In genomic region chr10:122163182-122164027, GRCh38 we compare ENCODE assay signal across 9 cellular contexts.
DNase-seq lines count a peak whose midpoint lies in the region; ATAC-seq, FAIRE-seq and TF ChIP-seq lines count a peak whose summit lies in the region.
"Had no signal": no experiment of that assay in that cellular context is flagged by ENCODE, and none has a peak within 500 bp of the region (broad histone marks: within the 10 kb centered on the region; RNA-seq: fewer than 3 reads in every experiment).

No MANE protein-coding gene starts in this region.

- H3K79me2 ChIP-seq in parathyroid adenoma (peaks cover 17% of the 10 kb centered on the region), MM.1S (ENCODE audit: low read length) (no peaks in the 10 kb centered on the region)

- H3K4me1 ChIP-seq in esophagus muscularis mucosa: peaks cover 51 to 98% (median 90%) of the 10 kb centered on the region in 4 donors
- H3K4me1 ChIP-seq in parathyroid adenoma: peaks cover 3% of the 10 kb centered on the region
- no peaks in the 10 kb centered on the region for H3K4me1 ChIP-seq in MM.1S (ENCODE audit: low read length)

- peaks cover 0 to 24% (median 0%) of the 10 kb centered on the region in 4 donors for H3K36me3 ChIP-seq in esophagus muscularis mucosa
- no peaks in the 10 kb centered on the region for H3K36me3 ChIP-seq in parathyroid adenoma (ENCODE audit: control insufficient read depth, insufficient read depth, low read length)
- no peaks in the 10 kb centered on the region for H3K36me3 ChIP-seq in MM.1S (replicated peaks; ENCODE audit: insufficient read depth, low read length)

- TF ChIP-seq EP300 in esophagus muscularis mucosa (IDR thresholded peaks at IDR 0.05): no peak

- H3K27ac ChIP-seq in esophagus muscularis mucosa (replicated peaks in 1 of 4) (peak overlapping the region; percentile 77 to 86 (median 82)), parathyroid adenoma (no peak overlapping the region), MM.1S (ENCODE audit: low read length) (no peak overlapping the region)

- WGBS in esophagus muscularis mucosa: 16% methylated on average over 10 of the region's 90 CpGs

- intact Hi-C loops in esophagus muscularis mucosa (cut with DNase I): no loop called here

- H3K9me3 ChIP-seq in esophagus muscularis mucosa (no peaks in the 10 kb centered on the region), parathyroid adenoma (ENCODE audit: control insufficient read depth, low read length) (no peaks in the 10 kb centered on the region), MM.1S (replicated peaks; ENCODE audit: insufficient read depth, low read length) (no peaks in the 10 kb centered on the region)

- no peaks in the 10 kb centered on the region for H3F3A ChIP-seq in MM.1S (ENCODE audit: insufficient read depth, low read length)

- no peak for ATAC-seq in HG03280 (IDR thresholded peaks at IDR 0.05; ENCODE audit: unreplicated experiment)

- peak; percentile 52 for DNase-seq in D341Med (ENCODE audit: low spot score)
- peak; percentile 48 for DNase-seq in NCI-H345 (lab: John Stamatoyannopoulos, UW)
- DNase-seq in esophagus muscularis mucosa (ENCODE audit: extremely low spot score): no peak
- no peak for DNase-seq in SKM-1 (lab: John Stamatoyannopoulos, UW; ENCODE audit: unreplicated experiment)
- no peak for DNase-seq in GM12892 (ENCODE audit: insufficient read length)
- no peak for DNase-seq in MM.1S
- DNase-seq: activated B cell treated with CpG ODN at 0.5 μM for 24 hours had no signal

- no peaks in the 10 kb centered on the region for H3K9me2 ChIP-seq in MM.1S (replicated peaks; ENCODE audit: insufficient read depth, low read length)

- TF ChIP-seq POLR2A in esophagus muscularis mucosa (IDR thresholded peaks at IDR 0.05; ENCODE audit: low read depth): no peak
- no peak for TF ChIP-seq POLR2A in GM12892 (IDR thresholded peaks at IDR 0.05; ENCODE audit: low read depth, low read length)

- H3K27me3 ChIP-seq in esophagus muscularis mucosa (no peaks in the 10 kb centered on the region), parathyroid adenoma (ENCODE audit: control insufficient read depth, insufficient read depth, low read length) (no peaks in the 10 kb centered on the region), MM.1S (replicated peaks; ENCODE audit: insufficient read depth, low read length) (peaks cover 8% of the 10 kb centered on the region)

- no peaks in the 10 kb centered on the region for H4K20me1 ChIP-seq in MM.1S (ENCODE audit: insufficient read depth, low read length)

- H3K4me2 ChIP-seq in parathyroid adenoma (ENCODE audit: low read length) (no peak overlapping the region), MM.1S (ENCODE audit: low read depth, low read length) (no peak overlapping the region)

- no peak for FAIRE-seq in GM12892 (lab: Jason Lieb, UNC)

- H3K9ac ChIP-seq in parathyroid adenoma (no peak overlapping the region), MM.1S (ENCODE audit: low read length) (no peak overlapping the region)

- H2AFZ ChIP-seq in parathyroid adenoma: peak overlapping the region; percentile 38
- no peak overlapping the region for H2AFZ ChIP-seq in MM.1S (ENCODE audit: low read length)

- H3K4me3 ChIP-seq in esophagus muscularis mucosa: peak overlapping the region; percentile 55 to 64 (median 57)
- no peak overlapping the region for H3K4me3 ChIP-seq in parathyroid adenoma (ENCODE audit: low read depth, low read length)
- H3K4me3 ChIP-seq in MM.1S (ENCODE audit: low read length): no peak overlapping the region

- TF ChIP-seq CTCF in esophagus muscularis mucosa (IDR thresholded peaks at IDR 0.05): no peak
- no peak for TF ChIP-seq CTCF in parathyroid adenoma (IDR thresholded peaks at IDR 0.05)
- TF ChIP-seq CTCF in MM.1S (IDR thresholded peaks at IDR 0.05; ENCODE audit: low read length): no peak

Comparison
In these comparisons a context has a peak if more than half of its experiments do, and no peak if none do; other contexts are left out.
1. DNase-seq: peak in D341Med (single experiment) and NCI-H345 (single experiment); none in esophagus muscularis mucosa (single experiment), SKM-1 (single experiment), GM12892 (single experiment) and MM.1S (single experiment).
2. H3K27ac ChIP-seq: peak in esophagus muscularis mucosa (4 of 4); none in parathyroid adenoma (single experiment) and MM.1S (single experiment).
3. H3K4me3 ChIP-seq: peak in esophagus muscularis mucosa (4 of 4); none in parathyroid adenoma (single experiment) and MM.1S (single experiment).